In genomic region chr6:34182751-34183531, GRCh38 we compare ENCODE assay signal across 8 cellular contexts. TPM values are rescaled to one million over a fixed set of nuclear protein-coding genes. Genes with fewer than 3 reads are reported as not detected.
DNase-seq lines count a peak whose midpoint lies in the region; ATAC-seq and TF ChIP-seq lines count a peak whose summit lies in the region.

No MANE protein-coding gene starts in this region.

- intact Hi-C loops in activated T-helper 2 cell treated with anti-CD3 and anti-CD28 coated beads, Interferon-gamma antibody, Interleukin-2, Interleukin-4, amounts not matched to agents 10 μg/mL and 5 μg/mL and 100 μg/mL, durations not matched to agents 14 hours and 24 hours and 36 hours (cut with micrococcal nuclease), result loop anchor here (5.0 kb wide), 1 partner anchor 54 kb away; the partner anchor contains the start of gene HMGA1

- H3K27me3 ChIP-seq in GM06990 (replicated peaks; ENCODE audit: control insufficient read depth, insufficient read depth, low read length), result no peaks in the 10 kb centered on the region

- peak overlapping the region; percentile 15 for H3K4me3 Mint-ChIP-seq in activated T-helper 2 cell treated with anti-CD3 and anti-CD28 coated beads, Interferon-gamma antibody, Interleukin-2, Interleukin-4, amounts not matched to agents 10 μg/mL and 5 μg/mL and 100 μg/mL, durations not matched to agents 14 hours and 24 hours and 36 hours (ENCODE audit: low read depth)

- peaks cover 15% of the 10 kb centered on the region for H3K9me3 Mint-ChIP-seq in activated T-helper 2 cell treated with anti-CD3 and anti-CD28 coated beads, Interferon-gamma antibody, Interleukin-2, Interleukin-4, amounts not matched to agents 10 μg/mL and 5 μg/mL and 100 μg/mL, durations not matched to agents 14 hours and 24 hours and 36 hours

- H3K27me3 Mint-ChIP-seq in activated T-helper 2 cell treated with anti-CD3 and anti-CD28 coated beads, Interferon-gamma antibody, Interleukin-2, Interleukin-4, amounts not matched to agents 10 μg/mL and 5 μg/mL and 100 μg/mL, durations not matched to agents 14 hours and 24 hours and 36 hours (ENCODE audit: low read depth), result peaks cover 3% of the 10 kb centered on the region

- H3K36me3 Mint-ChIP-seq in activated T-helper 2 cell treated with anti-CD3 and anti-CD28 coated beads, Interferon-gamma antibody, Interleukin-2, Interleukin-4, amounts not matched to agents 10 μg/mL and 5 μg/mL and 100 μg/mL, durations not matched to agents 14 hours and 24 hours and 36 hours (ENCODE audit: low read depth), result peaks cover 8% of the 10 kb centered on the region

- H3K4me3 ChIP-seq in GM06990 (replicated peaks; ENCODE audit: low read depth, low read length), result peak overlapping the region; percentile 4

- no peak for ATAC-seq in HG03378 (IDR thresholded peaks at IDR 0.05; ENCODE audit: unreplicated experiment)
- ATAC-seq in HG03280 (IDR thresholded peaks at IDR 0.05; ENCODE audit: unreplicated experiment), result no peak

- no peaks in the 10 kb centered on the region for H3K36me3 ChIP-seq in GM06990 (ENCODE audit: control insufficient read depth, insufficient read depth, low read length)

- H3K4me1 Mint-ChIP-seq in activated T-helper 2 cell treated with anti-CD3 and anti-CD28 coated beads, Interferon-gamma antibody, Interleukin-2, Interleukin-4, amounts not matched to agents 10 μg/mL and 5 μg/mL and 100 μg/mL, durations not matched to agents 14 hours and 24 hours and 36 hours (ENCODE audit: low read depth), result peaks cover 11% of the 10 kb centered on the region

- peak; percentile 77 for DNase-seq in GM06990 (ENCODE audit: extremely low read depth, insufficient read length)
- DNase-seq in OCI-M1 (lab: John Stamatoyannopoulos, UW), result peak; percentile 75
- peak; percentile 69 for DNase-seq in activated T-helper 2 cell treated with anti-CD3 and anti-CD28 coated beads, Interferon-gamma antibody, Interleukin-2, Interleukin-4, amounts not matched to agents 10 μg/mL and 5 μg/mL and 100 μg/mL, durations not matched to agents 14 hours and 24 hours and 36 hours (ENCODE audit: low spot score)
- DNase-seq in stimulated activated CD4-positive, alpha-beta T cell treated with anti-CD3 and anti-CD28 coated beads, Interleukin-12 subunit alpha, Interleukin-12 subunit beta, amount 100 ng/mL, for 24 hours (ENCODE audit: low read depth in 2 of 2), result peak; percentile 47 to 52
- no peak for DNase-seq in NCI-H128 (lab: John Stamatoyannopoulos, UW; ENCODE audit: unreplicated experiment)
- no peak for DNase-seq in NCI-H774 (lab: John Stamatoyannopoulos, UW)

- no peak for TF ChIP-seq CTCF in GM06990 (IDR thresholded peaks at IDR 0.05; ENCODE audit: insufficient read depth, low read length, poor library complexity, severe bottlenecking)

- peak overlapping the region; percentile 66 for H3K27ac Mint-ChIP-seq in activated T-helper 2 cell treated with anti-CD3 and anti-CD28 coated beads, Interferon-gamma antibody, Interleukin-2, Interleukin-4, amounts not matched to agents 10 μg/mL and 5 μg/mL and 100 μg/mL, durations not matched to agents 14 hours and 24 hours and 36 hours

RNA-seq across cellular contexts. Expression of gene GRM4, which starts 37.1 kb away (rescaled TPM):
- not detected in 2 replicates for total RNA-seq in activated T-helper 2 cell treated with anti-CD3 and anti-CD28 coated beads, Interferon-gamma antibody, Interleukin-2, Interleukin-4, amounts not matched to agents 10 μg/mL and 5 μg/mL and 100 μg/mL, durations not matched to agents 14 hours and 24 hours and 36 hours

RNA-seq across cellular contexts. Expression of gene HMGA1, which starts 53.7 kb away (rescaled TPM):
- 412 and 422 TPM in 2 replicates for total RNA-seq in activated T-helper 2 cell treated with anti-CD3 and anti-CD28 coated beads, Interferon-gamma antibody, Interleukin-2, Interleukin-4, amounts not matched to agents 10 μg/mL and 5 μg/mL and 100 μg/mL, durations not matched to agents 14 hours and 24 hours and 36 hours

Comparison
In these comparisons a context has a peak if more than half of its experiments do, and no peak if none do; other contexts are left out.
1. DNase-seq: peak in GM06990 (single experiment), OCI-M1 (single experiment), activated T-helper 2 cell treated with anti-CD3 and anti-CD28 coated beads, Interferon-gamma antibody, Interleukin-2, Interleukin-4, amounts not matched to agents 10 μg/mL and 5 μg/mL and 100 μg/mL, durations not matched to agents 14 hours and 24 hours and 36 hours (single experiment) and stimulated activated CD4-positive, alpha-beta T cell treated with anti-CD3 and anti-CD28 coated beads, Interleukin-12 subunit alpha, Interleukin-12 subunit beta, amount 100 ng/mL, for 24 hours (2 of 2); none in NCI-H128 (single experiment) and NCI-H774 (single experiment).